Comparison of ENCODE assay signal across 8 cellular contexts in the genomic region with DNA sequence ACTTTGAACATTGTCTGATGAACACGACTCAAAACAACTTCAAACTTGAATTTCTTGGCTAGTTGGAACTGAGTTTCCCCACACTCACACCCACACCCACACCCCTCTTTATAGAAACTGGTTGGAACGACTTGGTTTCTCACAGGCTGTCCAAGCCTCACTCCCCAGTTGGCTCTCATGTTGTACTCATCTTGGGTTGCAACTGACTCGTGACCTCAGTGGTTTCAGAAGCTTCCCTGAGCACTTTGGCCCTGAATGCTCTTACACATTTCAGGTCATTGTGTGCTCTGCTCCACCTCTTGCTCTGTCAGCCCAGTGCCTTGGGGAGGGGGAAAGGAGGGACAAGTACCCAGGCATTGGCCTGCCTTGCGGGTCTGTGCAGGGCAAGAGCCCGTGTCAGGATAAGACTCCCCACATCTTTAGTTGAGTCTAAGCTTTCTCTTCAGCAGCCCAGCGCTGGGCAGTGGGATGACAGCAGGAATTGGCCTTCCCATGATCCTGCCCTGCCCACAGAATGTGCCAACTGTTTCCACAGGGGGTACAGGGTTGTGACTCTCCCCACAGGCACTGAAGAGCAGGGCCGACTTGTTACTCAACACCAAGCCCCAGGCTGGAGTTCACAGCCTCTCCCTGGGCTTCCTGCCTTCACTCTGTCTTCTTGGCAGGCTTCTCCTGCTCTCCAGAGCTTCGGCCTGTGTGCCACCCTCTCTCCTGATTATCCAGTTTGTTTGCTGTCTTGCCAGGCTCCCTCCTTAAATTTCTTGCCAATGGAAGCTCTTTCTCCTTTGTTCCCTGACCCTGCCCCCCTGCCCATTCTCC.
DNase-seq lines count a peak whose midpoint lies in the region; ATAC-seq, FAIRE-seq and TF ChIP-seq lines count a peak whose summit lies in the region.

No MANE protein-coding gene starts in this region.

- POLR2A ChIA-PET in activated CD8-positive, alpha-beta T cell treated with anti-CD3 and anti-CD28 coated beads, Interleukin-2, amount 10 ng/mL, durations not matched to agents 7 days and 5 days (lab: Charles Lee) = no interaction called here

- TF ChIP-seq CTCF in heart left ventricle (IDR thresholded peaks at IDR 0.05) = no peak
- no peak for TF ChIP-seq CTCF in stomach (IDR thresholded peaks at IDR 0.05)

- no peak for TF ChIP-seq EP300 in stomach (IDR thresholded peaks at IDR 0.05)

- TF ChIP-seq POLR2A in heart left ventricle (IDR thresholded peaks at IDR 0.05) (no peak), stomach (IDR thresholded peaks at IDR 0.05) (no peak), GM12892 (IDR thresholded peaks at IDR 0.05; ENCODE audit: low read depth, low read length) (no peak)

- H3K9me3 ChIP-seq in heart left ventricle = no peaks in the 10 kb centered on the region
- H3K9me3 ChIP-seq in stomach = no peaks in the 10 kb centered on the region

- peaks cover 0 to 6% (median 0%) of the 10 kb centered on the region in 9 donors for H3K27me3 ChIP-seq in heart left ventricle
- no peaks in the 10 kb centered on the region for H3K27me3 ChIP-seq in stomach

- WGBS in heart left ventricle, 4 donors = 59 to 66% (median 63%) methylated on average over 8 of the region's 8 CpGs
- WGBS in stomach, 5 donors = 53 to 63% (median 58%) methylated on average over 8 of the region's 8 CpGs

- no peak overlapping the region for H3K4me3 Mint-ChIP-seq in activated CD8-positive, alpha-beta T cell treated with anti-CD3 and anti-CD28 coated beads, Interleukin-2, amount 10 ng/mL, durations not matched to agents 7 days and 5 days
- no peak overlapping the region for H3K4me3 Mint-ChIP-seq in stimulated activated memory B cell treated with anti-CD40 and anti-IgM and Interleukin-4, amounts not matched to agents 10 μg/mL and 1 μg/mL and 100 μg/mL, for 72 hours

- H3K4me3 ChIP-seq in heart left ventricle (peak overlapping the region in 1 of 12 donors; percentile 3), stomach (no peak overlapping the region)

- FAIRE-seq in GM12892 (lab: Jason Lieb, UNC) = no peak

- peaks cover 0 to 14% (median 0%) of the 10 kb centered on the region in 12 donors for H3K4me1 ChIP-seq in heart left ventricle
- peaks cover 0 to 16% (median 11%) of the 10 kb centered on the region in 4 donors for H3K4me1 ChIP-seq in stomach

- H3K4me1 Mint-ChIP-seq in activated CD8-positive, alpha-beta T cell treated with anti-CD3 and anti-CD28 coated beads, Interleukin-2, amount 10 ng/mL, durations not matched to agents 7 days and 5 days (ENCODE audit: low read depth) = peaks cover 3% of the 10 kb centered on the region
- H3K4me1 Mint-ChIP-seq in stimulated activated memory B cell treated with anti-CD40 and anti-IgM and Interleukin-4, amounts not matched to agents 10 μg/mL and 1 μg/mL and 100 μg/mL, for 72 hours = no peaks in the 10 kb centered on the region

- no peaks in the 10 kb centered on the region for H3K9me3 Mint-ChIP-seq in activated CD8-positive, alpha-beta T cell treated with anti-CD3 and anti-CD28 coated beads, Interleukin-2, amount 10 ng/mL, durations not matched to agents 7 days and 5 days (ENCODE audit: insufficient read depth)
- no peaks in the 10 kb centered on the region for H3K9me3 Mint-ChIP-seq in stimulated activated memory B cell treated with anti-CD40 and anti-IgM and Interleukin-4, amounts not matched to agents 10 μg/mL and 1 μg/mL and 100 μg/mL, for 72 hours

- no peaks in the 10 kb centered on the region for H3K36me3 ChIP-seq in heart left ventricle
- H3K36me3 ChIP-seq in stomach = no peaks in the 10 kb centered on the region

- H3K36me3 Mint-ChIP-seq in activated CD8-positive, alpha-beta T cell treated with anti-CD3 and anti-CD28 coated beads, Interleukin-2, amount 10 ng/mL, durations not matched to agents 7 days and 5 days (ENCODE audit: low read depth) = no peaks in the 10 kb centered on the region
- peaks cover 1% of the 10 kb centered on the region for H3K36me3 Mint-ChIP-seq in stimulated activated memory B cell treated with anti-CD40 and anti-IgM and Interleukin-4, amounts not matched to agents 10 μg/mL and 1 μg/mL and 100 μg/mL, for 72 hours

- H3K27me3 Mint-ChIP-seq in activated CD8-positive, alpha-beta T cell treated with anti-CD3 and anti-CD28 coated beads, Interleukin-2, amount 10 ng/mL, durations not matched to agents 7 days and 5 days (ENCODE audit: low read depth) = no peaks in the 10 kb centered on the region
- H3K27me3 Mint-ChIP-seq in stimulated activated memory B cell treated with anti-CD40 and anti-IgM and Interleukin-4, amounts not matched to agents 10 μg/mL and 1 μg/mL and 100 μg/mL, for 72 hours = no peaks in the 10 kb centered on the region

- DNase-seq in Ammon's horn (ENCODE audit: low spot score) (peak; percentile 81), heart left ventricle (peak in 2 of 5 donors; percentile 48 to 49), stomach (peak; percentile 40), GM12892 (ENCODE audit: insufficient read length) (no peak), GF-D8 (lab: John Stamatoyannopoulos, UW) (no peak)
- no peak for DNase-seq in activated CD8-positive, alpha-beta T cell treated with anti-CD3 and anti-CD28 coated beads, Interleukin-2, amount 10 ng/mL, durations not matched to agents 7 days and 5 days

- H3K27ac ChIP-seq in heart left ventricle (peak overlapping the region in 1 of 12 donors; percentile 43), stomach (peak overlapping the region in 4 of 5 donors; percentile 25 to 65 (median 44))

- intact Hi-C loops in heart left ventricle (cut with DNase I) = no loop called here
- intact Hi-C loops in stomach (cut with DNase I; ENCODE audit: low total_unique reads) = no loop called here

- CTCF ChIA-PET in activated CD8-positive, alpha-beta T cell treated with anti-CD3 and anti-CD28 coated beads, Interleukin-2, amount 10 ng/mL, durations not matched to agents 7 days and 5 days (lab: Charles Lee) = no interaction called here

- ATAC-seq in GM21526 (IDR thresholded peaks at IDR 0.05; ENCODE audit: low FRiP score, unreplicated experiment) (peak; percentile 72), heart left ventricle (peak; percentile 62 to 89 (median 70))
- ATAC-seq in activated CD8-positive, alpha-beta T cell treated with anti-CD3 and anti-CD28 coated beads, Interleukin-2, amount 10 ng/mL, durations not matched to agents 7 days and 5 days = no peak
- ATAC-seq in stimulated activated memory B cell treated with anti-CD40 and anti-IgM and Interleukin-4, amounts not matched to agents 10 μg/mL and 1 μg/mL and 100 μg/mL, for 72 hours = no peak

- peak overlapping the region; percentile 60 for H3K27ac Mint-ChIP-seq in activated CD8-positive, alpha-beta T cell treated with anti-CD3 and anti-CD28 coated beads, Interleukin-2, amount 10 ng/mL, durations not matched to agents 7 days and 5 days
- no peak overlapping the region for H3K27ac Mint-ChIP-seq in stimulated activated memory B cell treated with anti-CD40 and anti-IgM and Interleukin-4, amounts not matched to agents 10 μg/mL and 1 μg/mL and 100 μg/mL, for 72 hours

Comparison
In these comparisons a context has a peak if more than half of its experiments do, and no peak if none do; other contexts are left out.
1. DNase-seq: peak in Ammon's horn (single experiment) and stomach (single experiment); none in activated CD8-positive, alpha-beta T cell treated with anti-CD3 and anti-CD28 coated beads, Interleukin-2, amount 10 ng/mL, durations not matched to agents 7 days and 5 days (single experiment), GM12892 (single experiment) and GF-D8 (single experiment).
2. ATAC-seq: peak in GM21526 (single experiment) and heart left ventricle (4 of 4); none in activated CD8-positive, alpha-beta T cell treated with anti-CD3 and anti-CD28 coated beads, Interleukin-2, amount 10 ng/mL, durations not matched to agents 7 days and 5 days (single experiment) and stimulated activated memory B cell treated with anti-CD40 and anti-IgM and Interleukin-4, amounts not matched to agents 10 μg/mL and 1 μg/mL and 100 μg/mL, for 72 hours (single experiment).